ENCODE assay signal across 9 cellular contexts in genomic region chr6:75563032-75563431, GRCh38. TPM values are rescaled to one million over a fixed set of nuclear protein-coding genes. Genes with fewer than 3 reads are reported as not detected.
DNase-seq lines count a peak whose midpoint lies in the region; ATAC-seq and TF ChIP-seq lines count a peak whose summit lies in the region.
"Had no signal": no experiment of that assay in that cellular context is flagged by ENCODE, and none has a peak within 500 bp of the region (broad histone marks: within the 10 kb centered on the region; RNA-seq: fewer than 3 reads in every experiment).

No MANE protein-coding gene starts in this region.

- H3K36me3 ChIP-seq in OCI-LY1 (ENCODE audit: insufficient read depth, low read length), result no peaks in the 10 kb centered on the region
- H3K36me3 ChIP-seq in gastroesophageal sphincter, result no peaks in the 10 kb centered on the region
- H3K36me3 ChIP-seq: SJSA1 had no signal

- no peaks in the 10 kb centered on the region for H3K9me2 ChIP-seq in OCI-LY1 (ENCODE audit: low read depth, low read length)

- WGBS in gastroesophageal sphincter (ENCODE audit: low coverage in 1 of 2), 2 donors, result 0% methylated on average over 1 of the region's 1 CpG; no CpG with 5 or more reads in 1 of the 2 donors

- TF ChIP-seq POLR2A in erythroblast (IDR thresholded peaks at IDR 0.05; ENCODE audit: low read length) (no peak), gastroesophageal sphincter (IDR thresholded peaks at IDR 0.05) (no peak)

- no peaks in the 10 kb centered on the region for H4K20me1 ChIP-seq in OCI-LY1 (ENCODE audit: insufficient read depth, low read length)

- no peak overlapping the region for H3K4me2 ChIP-seq in OCI-LY1 (ENCODE audit: low read length)

- TF ChIP-seq CTCF in C4-2B (conservative IDR thresholded peaks at IDR 0.05) (peak; percentile 51), OCI-LY1 (IDR thresholded peaks at IDR 0.05; ENCODE audit: low read length) (peak; percentile 42), gastroesophageal sphincter (IDR thresholded peaks at IDR 0.05) (peak in 1 of 4 experiments; percentile 8)

- TF ChIP-seq EP300 in gastroesophageal sphincter (IDR thresholded peaks at IDR 0.05), result no peak

- H3K9ac ChIP-seq in OCI-LY1 (ENCODE audit: low read length), result no peak overlapping the region

- H3K27me3 ChIP-seq in OCI-LY1 (ENCODE audit: insufficient read depth, low read length), result no peaks in the 10 kb centered on the region
- H3K27me3 ChIP-seq in gastroesophageal sphincter, result no peaks in the 10 kb centered on the region

- H3K4me3 ChIP-seq in OCI-LY1 (ENCODE audit: low read depth, low read length, poor library complexity, severe bottlenecking) (no peak overlapping the region), gastroesophageal sphincter (no peak overlapping the region)
- H3K4me3 ChIP-seq: SJSA1 had no signal

- H3K9me3 ChIP-seq in OCI-LY1 (ENCODE audit: low read length) (peaks cover 10% of the 10 kb centered on the region; the same call in 1 of the 2 replicates), gastroesophageal sphincter (peaks cover 0 to 6% (median 0%) of the 10 kb centered on the region in 3 donors)
- H3K9me3 ChIP-seq: SJSA1 had no signal

- H3K79me2 ChIP-seq in OCI-LY1 (ENCODE audit: insufficient read depth, low read length), result no peaks in the 10 kb centered on the region

- DNase-seq in erythroblast (lab: John Stamatoyannopoulos, UW) (peak; percentile 41 to 43), DMS114 treated with DMSO at 0.1 percent for 48 hours (lab: John Stamatoyannopoulos, UW; ENCODE audit: unreplicated experiment) (no peak)

- no peaks in the 10 kb centered on the region for H3F3A ChIP-seq in OCI-LY1 (ENCODE audit: insufficient read depth, low read length)

- ATAC-seq in GM18517 (IDR thresholded peaks at IDR 0.05; ENCODE audit: unreplicated experiment), result peak; percentile 83
- peak; percentile 86 for ATAC-seq in HG02938 (IDR thresholded peaks at IDR 0.05; ENCODE audit: unreplicated experiment)
- no peak for ATAC-seq in gastroesophageal sphincter
- ATAC-seq in HG03469 (IDR thresholded peaks at IDR 0.05; ENCODE audit: unreplicated experiment), result no peak

- no peaks in the 10 kb centered on the region for H3K4me1 ChIP-seq in OCI-LY1 (ENCODE audit: insufficient read depth, low read length, severe bottlenecking)
- no peaks in the 10 kb centered on the region for H3K4me1 ChIP-seq in gastroesophageal sphincter
- H3K4me1 ChIP-seq: SJSA1 had no signal

- H3K27ac ChIP-seq in C4-2B (no peak overlapping the region), OCI-LY1 (ENCODE audit: low read depth, low read length, poor library complexity, severe bottlenecking) (no peak overlapping the region), gastroesophageal sphincter (no peak overlapping the region)
- H3K27ac ChIP-seq: SJSA1 had no signal

- H2AFZ ChIP-seq in OCI-LY1 (ENCODE audit: low read length), result no peak overlapping the region

RNA-seq across cellular contexts. Expression of gene SENP6, which starts 38.6 kb away (rescaled TPM):
- 100 to 1,000 TPM; 108 to 192 (median 128) TPM for total RNA-seq in gastroesophageal sphincter

Comparison
In these comparisons a context has a peak if more than half of its experiments do, and no peak if none do; other contexts are left out.
1. ATAC-seq: peak in GM18517 (single experiment) and HG02938 (single experiment); none in gastroesophageal sphincter (single experiment) and HG03469 (single experiment).